In genomic region chr7:100061518-100062193, GRCh38 we compare ENCODE assay signal across 1 cellular context.
A peak's percentile ranks its signal among the peaks of the same experiment; 100 is the strongest.
TF ChIP-seq lines count a peak whose summit lies in the region.

No MANE protein-coding gene starts in this region.

TF ChIP-seq in K562, 482 proteins besides CTCF, POLR2A, EP300 and RAD21 (continued from another document and continues in another):
- TF ChIP-seq TAL1 (IDR thresholded peaks at IDR 0.05): peak; percentile 93
- TF ChIP-seq ZNF77 (CRISPR knock-in tag; IDR thresholded peaks at IDR 0.05): no peak
- no peak for TF ChIP-seq COPS2 (conservative IDR thresholded peaks at IDR 0.05)
- TF ChIP-seq HDAC1 (IDR thresholded peaks at IDR 0.05): 0 out of 4 replicates have a peak, but pooled peaks of 1 of the 2 experiments have one; percentile 62
- 0 out of 2 replicates have a peak, but pooled peaks have one; percentile 33 for TF ChIP-seq SMAD4 (CRISPR knock-in tag; conservative IDR thresholded peaks at IDR 0.05)
- TF ChIP-seq SNAPC5 (CRISPR knock-in tag; IDR thresholded peaks at IDR 0.05): no peak
- no peak for TF ChIP-seq XRCC3 (IDR thresholded peaks at IDR 0.05)
- no peak for TF ChIP-seq PTTG1 (tag; IDR thresholded peaks at IDR 0.05; ENCODE audit: low read depth)
- no peak for TF ChIP-seq MLLT1 (IDR thresholded peaks at IDR 0.05)
- no peak for TF ChIP-seq ZNF124 (CRISPR knock-in tag; IDR thresholded peaks at IDR 0.05)
- peak; percentile 97 for TF ChIP-seq CBFA2T3 (IDR thresholded peaks at IDR 0.05)
- TF ChIP-seq CBFB (CRISPR knock-in tag; IDR thresholded peaks at IDR 0.05): no peak
- TF ChIP-seq RAD51 (IDR thresholded peaks at IDR 0.05; ENCODE audit: borderline replicate concordance, low read depth): no peak
- TF ChIP-seq ZNF395 (CRISPR knock-in tag; IDR thresholded peaks at IDR 0.05): no peak
- TF ChIP-seq SMAD2 (IDR thresholded peaks at IDR 0.05; ENCODE audit: low read depth, low read length): no peak
- no peak for TF ChIP-seq ZNF165 (CRISPR knock-in tag; IDR thresholded peaks at IDR 0.05; ENCODE audit: borderline replicate concordance)
- no peak for TF ChIP-seq AFF1 (IDR thresholded peaks at IDR 0.05; ENCODE audit: low read depth in 1 of 2, partially characterized antibody in 2 of 2)
- TF ChIP-seq NFIC (IDR thresholded peaks at IDR 0.05): peak; percentile 87
- no peak for TF ChIP-seq ZHX1 (conservative IDR thresholded peaks at IDR 0.05; ENCODE audit: low read length)
- peak; percentile 86 for TF ChIP-seq MTA2 (IDR thresholded peaks at IDR 0.05; ENCODE audit: low read depth)
- TF ChIP-seq CBX3 (IDR thresholded peaks at IDR 0.05; ENCODE audit: borderline replicate concordance in 1 of 2, low read length in 2 of 2): no peak; a peak in 1 of 3 replicates
- TF ChIP-seq SRF (CRISPR knock-in tag; IDR thresholded peaks at IDR 0.05): peak in 1 of 2 experiments; percentile 11; a peak in 1 of 4 replicates
- TF ChIP-seq ZNF696 (CRISPR knock-in tag; conservative IDR thresholded peaks at IDR 0.05): no peak
- TF ChIP-seq MNT (conservative IDR thresholded peaks at IDR 0.05): 0 out of 4 replicates have a peak, but pooled peaks of 1 of the 2 experiments have one; percentile 33
- no peak for TF ChIP-seq ZNF655 (CRISPR knock-in tag; IDR thresholded peaks at IDR 0.05)
- TF ChIP-seq RBM17 (IDR thresholded peaks at IDR 0.05; ENCODE audit: borderline replicate concordance, low read depth, low read length): no peak
- TF ChIP-seq DMBX1 (CRISPR knock-in tag; IDR thresholded peaks at IDR 0.05; ENCODE audit: borderline replicate concordance): peak; percentile 50; the same call in 1 of the 2 replicates
- no peak for TF ChIP-seq GTF2E2 (tag; IDR thresholded peaks at IDR 0.05)
- no peak for TF ChIP-seq ZZZ3 (IDR thresholded peaks at IDR 0.05)
- TF ChIP-seq U2AF2 (optimal IDR thresholded peaks at IDR 0.05; ENCODE audit: low read depth, low read length): no peak
- no peak for TF ChIP-seq PATZ1 (CRISPR knock-in tag; IDR thresholded peaks at IDR 0.05; ENCODE audit: borderline replicate concordance)
- no peak for TF ChIP-seq ARID2 (IDR thresholded peaks at IDR 0.05)
- TF ChIP-seq POLR2H (tag; IDR thresholded peaks at IDR 0.05; ENCODE audit: low read depth): no peak
- peak; percentile 93 to 94 for TF ChIP-seq TRIM24 (IDR thresholded peaks at IDR 0.05)
- no peak for TF ChIP-seq NFE2L1 (tag; IDR thresholded peaks at IDR 0.05; ENCODE audit: borderline replicate concordance, low read depth)
- TF ChIP-seq ZBTB1 (CRISPR knock-in tag; IDR thresholded peaks at IDR 0.05; ENCODE audit: borderline replicate concordance, low read depth): no peak
- no peak for TF ChIP-seq NFIX (CRISPR knock-in tag; IDR thresholded peaks at IDR 0.05; ENCODE audit: low read depth)
- TF ChIP-seq SMARCC2 (IDR thresholded peaks at IDR 0.05; ENCODE audit: low read depth): no peak
- no peak for TF ChIP-seq ELF4 (CRISPR knock-in tag; IDR thresholded peaks at IDR 0.05)
- no peak for TF ChIP-seq HNRNPH1 (optimal IDR thresholded peaks at IDR 0.05; ENCODE audit: low read depth, low read length)
- TF ChIP-seq JUN (IDR thresholded peaks at IDR 0.05; ENCODE audit: borderline replicate concordance, low read depth, low read length): no peak
- TF ChIP-seq JUN (CRISPR knock-in tag; IDR thresholded peaks at IDR 0.05; ENCODE audit: borderline replicate concordance): no peak
- no peak for TF ChIP-seq ZBTB34 (CRISPR knock-in tag; IDR thresholded peaks at IDR 0.05)
- no peak for TF ChIP-seq BMI1 (IDR thresholded peaks at IDR 0.05; ENCODE audit: low read length)
- TF ChIP-seq HDAC6 (IDR thresholded peaks at IDR 0.05; ENCODE audit: low read depth, low read length): no peak
- TF ChIP-seq ZNF174 (CRISPR knock-in tag; IDR thresholded peaks at IDR 0.05): no peak
- TF ChIP-seq TRIM28 (IDR thresholded peaks at IDR 0.05): peak; percentile 31; the same call in 1 of the 2 replicates
- no peak for TF ChIP-seq TFAM (CRISPR knock-in tag; conservative IDR thresholded peaks at IDR 0.05)
- no peak for TF ChIP-seq HMGN3 (IDR thresholded peaks at IDR 0.05; ENCODE audit: borderline replicate concordance, extremely low read depth, insufficient read length, low read depth, low read length)
- TF ChIP-seq PML (IDR thresholded peaks at IDR 0.05; ENCODE audit: low read length): peak; percentile 61; the same call in 1 of the 2 replicates
- TF ChIP-seq HLTF (IDR thresholded peaks at IDR 0.05): peak; percentile 44; the same call in 1 of the 2 replicates
- no peak for TF ChIP-seq JUNB (CRISPR knock-in tag; conservative IDR thresholded peaks at IDR 0.05)
- TF ChIP-seq MED1 (CRISPR knock-in tag; IDR thresholded peaks at IDR 0.05; ENCODE audit: borderline replicate concordance): no peak
- peak; percentile 69; the same call in 1 of the 2 replicates for TF ChIP-seq DPF2 (IDR thresholded peaks at IDR 0.05)
- TF ChIP-seq GATAD2A (IDR thresholded peaks at IDR 0.05): no peak
- TF ChIP-seq CBFA2T2 (conservative IDR thresholded peaks at IDR 0.05): peak; percentile 96
